ENCODE assay signal across 8 cellular contexts in genomic region chr3:178001670-178002101, GRCh38.
DNase-seq lines count a peak whose midpoint lies in the region; ATAC-seq and TF ChIP-seq lines count a peak whose summit lies in the region.

No MANE protein-coding gene starts in this region.

- H3K27me3 Mint-ChIP-seq in activated T-cell treated with anti-CD3 and anti-CD28 coated beads, Interleukin-2, amount 50 U/mL, for 4 hours (ENCODE audit: low read depth) = no peaks in the 10 kb centered on the region

- H3K4me3 Mint-ChIP-seq in activated T-cell treated with anti-CD3 and anti-CD28 coated beads, Interleukin-2, amount 50 U/mL, for 4 hours = peak overlapping the region; percentile 11

- peak; percentile 3 for DNase-seq in stimulated activated CD4-positive, alpha-beta T cell treated with anti-CD3 and anti-CD28 coated beads, Interleukin-12 subunit alpha, Interleukin-12 subunit beta, amount 100 ng/mL, for 4 hours
- DNase-seq in stimulated activated CD4-positive, alpha-beta T cell treated with anti-CD3 and anti-CD28 coated beads, Interleukin-2, amount 100 ng/mL, for 48 hours = no peak
- DNase-seq in activated T-cell treated with anti-CD3 and anti-CD28 coated beads, Interleukin-2, amount 50 U/mL, for 4 hours = no peak
- DNase-seq in GM13976 (ENCODE audit: low spot score) = no peak
- DNase-seq in medulla oblongata (ENCODE audit: extremely low spot score) = no peak
- no peak for DNase-seq in DMS 273 (lab: John Stamatoyannopoulos, UW; ENCODE audit: unreplicated experiment)
- no peak for DNase-seq in NCI-H2171 (lab: John Stamatoyannopoulos, UW)

- H3K9me3 Mint-ChIP-seq in activated T-cell treated with anti-CD3 and anti-CD28 coated beads, Interleukin-2, amount 50 U/mL, for 4 hours = peaks cover 21% of the 10 kb centered on the region

- peaks cover 53% of the 10 kb centered on the region for H3K4me1 Mint-ChIP-seq in activated T-cell treated with anti-CD3 and anti-CD28 coated beads, Interleukin-2, amount 50 U/mL, for 4 hours (ENCODE audit: low read depth)

- ATAC-seq in HG03135 (IDR thresholded peaks at IDR 0.05; ENCODE audit: unreplicated experiment) = peak; percentile 91
- ATAC-seq in activated T-cell treated with anti-CD3 and anti-CD28 coated beads, Interleukin-2, amount 50 U/mL, for 4 hours = peak; percentile 91 to 95

- in situ Hi-C loops in GM13976 (cut with MboI; ENCODE audit: low sequenced_read_pairs, unreplicated experiment) = no loop called here

- no peak for TF ChIP-seq CTCF in GM13976 (IDR thresholded peaks at IDR 0.05; ENCODE audit: borderline replicate concordance, control extremely low read depth, extremely low read depth, insufficient read depth, missing control alignments)

- H3K36me3 Mint-ChIP-seq in activated T-cell treated with anti-CD3 and anti-CD28 coated beads, Interleukin-2, amount 50 U/mL, for 4 hours (ENCODE audit: insufficient read depth) = peaks cover 3% of the 10 kb centered on the region
